8 cellular contexts compared by ENCODE assay signal in the genomic region with DNA sequence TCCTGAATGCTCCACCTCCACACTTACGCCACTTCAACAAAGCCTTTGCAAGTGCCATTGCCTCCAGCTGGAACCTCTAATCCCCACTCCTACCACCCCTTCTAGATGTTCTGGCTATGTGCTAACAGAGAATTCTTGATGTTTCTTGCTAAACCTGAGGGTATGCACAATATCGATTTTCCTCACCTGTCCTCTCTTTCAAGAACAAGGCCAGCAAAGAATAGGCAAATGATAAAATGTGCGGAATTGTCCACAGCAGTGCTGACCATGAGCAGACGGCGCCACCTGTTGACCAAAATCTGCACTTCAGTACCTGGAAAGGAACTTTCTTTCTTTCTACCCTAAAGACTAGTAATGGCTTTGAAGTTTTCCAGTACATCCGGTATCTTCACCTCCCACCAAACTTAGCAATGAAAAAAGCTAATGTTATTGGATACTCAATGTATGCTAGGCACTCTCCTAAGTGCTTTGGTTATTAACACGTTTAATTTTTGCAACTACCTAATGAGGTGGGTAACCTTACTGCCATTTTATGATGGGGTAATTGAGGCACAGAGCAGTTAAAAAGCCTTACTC. TPM values are rescaled to one million over a fixed set of nuclear protein-coding genes. Genes with fewer than 3 reads are reported as not detected.
DNase-seq lines count a peak whose midpoint lies in the region; ATAC-seq, FAIRE-seq and TF ChIP-seq lines count a peak whose summit lies in the region.

No MANE protein-coding gene starts in this region.

- TF ChIP-seq POLR2A in H1 (IDR thresholded peaks at IDR 0.05; ENCODE audit: control extremely low read depth in 1 of 2, low read depth in 2 of 2, low read length in 2 of 2) = no peak

- H3K18ac ChIP-seq in H1 (ENCODE audit: extremely low read depth, low read length) = no peak overlapping the region

- H3K9me3 ChIP-seq in H1 (ENCODE audit: insufficient read depth in 2 of 2, low read depth in 1 of 2, low read length in 1 of 2) = no peaks in the 10 kb centered on the region
- no peaks in the 10 kb centered on the region for H3K9me3 ChIP-seq in mucosa of descending colon

- H2BK120ac ChIP-seq in H1 (replicated peaks; ENCODE audit: low read depth, low read length) = no peak overlapping the region

- H2AFZ ChIP-seq in H1 (ENCODE audit: low read length) = no peak overlapping the region

- no peaks in the 10 kb centered on the region for H3K9me3 Mint-ChIP-seq in activated CD8-positive, alpha-beta T cell treated with anti-CD3 and anti-CD28 coated beads for 36 hours

- no peaks in the 10 kb centered on the region for H3K27me3 ChIP-seq in H1 (replicated peaks in 1 of 4; ENCODE audit: control insufficient read depth in 3 of 4, extremely low read depth in 1 of 4, insufficient read depth in 3 of 4, low read length in 3 of 4)

- H2BK20ac ChIP-seq in H1 (ENCODE audit: low read length) = no peak overlapping the region

- H3K27ac ChIP-seq in H1 (ENCODE audit: low read depth, low read length) = no peak overlapping the region

- POLR2A ChIA-PET in activated CD8-positive, alpha-beta T cell treated with anti-CD3 and anti-CD28 coated beads for 36 hours (lab: Charles Lee) = interaction anchor here (0.6 to 6.7 kb wide), 8 partner anchors 9 to 102 kb away, joined by 3 to 57 read pairs (median 4); partner anchors contain the start of genes SLC43A1 and SMTNL1
- POLR2A ChIA-PET in H1 (lab: Charles Lee; ENCODE audit: partially characterized antibody) = interaction anchor here (0.8 to 10.5 kb wide), 21 partner anchors 9 to 121 kb away, joined by 3 to 110 read pairs (median 5); partner anchors contain the start of genes RTN4RL2, SLC43A1, SMTNL1 and UBE2L6

- FAIRE-seq in A204.1 (lab: Jason Lieb, UNC) = peak; percentile 63
- FAIRE-seq in H1 (lab: Jason Lieb, UNC) = peak; percentile 78

- DNase-seq in NCI-H526 treated with DMSO at 0.1 percent for 48 hours (lab: John Stamatoyannopoulos, UW) (peak; percentile 66), H1 (ENCODE audit: low read depth in 1 of 2, low spot score in 2 of 2) (peak in 1 of 2 experiments; percentile 93), mucosa of descending colon (peak in 2 of 3 donors; percentile 76 to 93)
- DNase-seq in activated CD8-positive, alpha-beta T cell treated with anti-CD3 and anti-CD28 coated beads for 36 hours = peak; percentile 87
- DNase-seq in stimulated activated CD8-positive, alpha-beta memory T cell treated with anti-CD3 and anti-CD28 coated beads, Interleukin-7, amount 100 ng/mL, for 4 hours (ENCODE audit: low read depth in 2 of 2) = peak; percentile 51 to 56

- H3K36me3 ChIP-seq in H1 (ENCODE audit: control insufficient read depth in 2 of 4, insufficient read depth in 4 of 4, low read length in 3 of 4) = peaks cover 2 to 11% (median 6%) of the 10 kb centered on the region in 4 experiments; a peak in 5 of 8 replicates
- no peaks in the 10 kb centered on the region for H3K36me3 ChIP-seq in mucosa of descending colon (ENCODE audit: low read depth)

- H2BK12ac ChIP-seq in H1 (ENCODE audit: low read depth, low read length) = peak overlapping the region; percentile 50; the same call in 1 of the 2 replicates

- H2BK15ac ChIP-seq in H1 (ENCODE audit: low read length) = no peak overlapping the region

- H3K56ac ChIP-seq in H1 (replicated peaks; ENCODE audit: insufficient read length, low read depth, low read length) = no peak overlapping the region

- H3K4me1 Mint-ChIP-seq in activated CD8-positive, alpha-beta T cell treated with anti-CD3 and anti-CD28 coated beads for 36 hours (ENCODE audit: low read depth) = peaks cover 35% of the 10 kb centered on the region

- H3K23ac ChIP-seq in H1 (ENCODE audit: insufficient read length) = no peak overlapping the region

- H3K79me2 ChIP-seq in H1 (ENCODE audit: control insufficient read depth in 1 of 2, insufficient read depth in 2 of 2, low read length in 2 of 2) = peaks cover 0 to 21% of the 10 kb centered on the region in 2 experiments; a peak in 2 of 4 replicates

- intact Hi-C loops in activated CD8-positive, alpha-beta T cell treated with anti-CD3 and anti-CD28 coated beads for 36 hours (cut with micrococcal nuclease) = loop anchor here (1.0 to 2.0 kb wide), 2 partner anchors 34 to 70 kb away; no protein-coding TSS in a partner anchor
- intact Hi-C loops in mucosa of descending colon (cut with DNase I, micrococcal nuclease) = loop anchor here (5.0 kb wide), 2 partner anchors 35 to 70 kb away; no protein-coding TSS in a partner anchor

- H3K14ac ChIP-seq in H1 (ENCODE audit: insufficient read length) = no peak overlapping the region

- H4K91ac ChIP-seq in H1 (replicated peaks; ENCODE audit: insufficient read length, low read length) = no peak overlapping the region

- H3K4me1 ChIP-seq in H1 (replicated peaks in 1 of 4; ENCODE audit: control insufficient read depth in 3 of 4, insufficient read depth in 4 of 4, low read length in 3 of 4) (peaks cover under 1 to 7% (median 5%) of the 10 kb centered on the region in 4 experiments; a peak in 5 of 7 replicates), mucosa of descending colon (ENCODE audit: low read depth) (peaks cover 13% of the 10 kb centered on the region)

- H3K4ac ChIP-seq in H1 (replicated peaks; ENCODE audit: insufficient read length, low read depth, low read length) = no peak overlapping the region

- H3K4me3 Mint-ChIP-seq in activated CD8-positive, alpha-beta T cell treated with anti-CD3 and anti-CD28 coated beads for 36 hours = no peak overlapping the region

- H3K9ac ChIP-seq in H1 (replicated peaks in 1 of 4; ENCODE audit: extremely low read depth in 1 of 4, low read depth in 3 of 4, low read length in 3 of 4) = no peak overlapping the region

- 30% methylated on average over 7 of the region's 7 CpGs; no CpG with 5 or more reads in 1 of the 2 experiments for WGBS in H1 (ENCODE audit: extremely low coverage in 1 of 2, insufficient coverage in 1 of 2, insufficient read length in 1 of 2, insufficient replicate concordance in 2 of 2, low coverage in 1 of 2, low lambda C conversion rate in 2 of 2, missing lambda C conversion rate in 1 of 2), 2 experiments

- H3K79me1 ChIP-seq in H1 (ENCODE audit: low read depth, low read length) = peaks cover 7% of the 10 kb centered on the region; the same call in 1 of the 2 replicates

- TF ChIP-seq CTCF in GM12874 (IDR thresholded peaks at IDR 0.05; ENCODE audit: insufficient read depth, low read depth, low read length) (peak; percentile 80), H1 (IDR thresholded peaks at IDR 0.05; ENCODE audit: control extremely low read depth in 1 of 3, insufficient read depth in 1 of 3, low read depth in 1 of 3, low read length in 3 of 3) (peak; percentile 82 to 96 (median 94)), mucosa of descending colon (IDR thresholded peaks at IDR 0.05) (peak; percentile 83)
- peak; percentile 98 for TF ChIP-seq CTCF in activated CD8-positive, alpha-beta T cell treated with anti-CD3 and anti-CD28 coated beads for 36 hours (IDR thresholded peaks at IDR 0.05)

- H3K23me2 ChIP-seq in H1 (ENCODE audit: low read depth, low read length) = peaks cover 11% of the 10 kb centered on the region

- no peak overlapping the region for H3K4me3 ChIP-seq in H1 (ENCODE audit: extremely low read depth in 1 of 4, insufficient read depth in 2 of 4, low read depth in 3 of 4, low read length in 4 of 4)
- H3K4me3 ChIP-seq in mucosa of descending colon = no peak overlapping the region

- no peak overlapping the region for H2AK5ac ChIP-seq in H1 (ENCODE audit: low read depth, low read length)

- H3K4me2 ChIP-seq in H1 (ENCODE audit: insufficient read depth in 1 of 2, low read depth in 2 of 2, low read length in 2 of 2) = no peak overlapping the region

- ATAC-seq in activated CD8-positive, alpha-beta T cell treated with anti-CD3 and anti-CD28 coated beads for 36 hours = no peak
- ATAC-seq in mucosa of descending colon = peak; percentile 24
- no peak for ATAC-seq in HG03378 (IDR thresholded peaks at IDR 0.05; ENCODE audit: unreplicated experiment)

- no peak overlapping the region for H4K8ac ChIP-seq in H1 (ENCODE audit: extremely low read depth, insufficient read depth, low read length)

- peaks cover 35% of the 10 kb centered on the region for H3K36me3 Mint-ChIP-seq in activated CD8-positive, alpha-beta T cell treated with anti-CD3 and anti-CD28 coated beads for 36 hours (ENCODE audit: low read depth)

- TF ChIP-seq RAD21 in H1 (IDR thresholded peaks at IDR 0.05 in 1 of 2, conservative IDR thresholded peaks at IDR 0.05 in 1 of 2; ENCODE audit: low read depth in 2 of 2, low read length in 2 of 2) = peak; percentile 96 to 97

- H3K27me3 Mint-ChIP-seq in activated CD8-positive, alpha-beta T cell treated with anti-CD3 and anti-CD28 coated beads for 36 hours = no peaks in the 10 kb centered on the region

- no peak overlapping the region for H4K5ac ChIP-seq in H1 (ENCODE audit: insufficient read length, low read depth, low read length)

- peak overlapping the region; percentile 55 for H3K27ac Mint-ChIP-seq in activated CD8-positive, alpha-beta T cell treated with anti-CD3 and anti-CD28 coated beads for 36 hours

- no peak for TF ChIP-seq EP300 in H1 (IDR thresholded peaks at IDR 0.05; ENCODE audit: borderline replicate concordance in 1 of 2, low read depth in 2 of 2, low read length in 2 of 2)

- H4K20me1 ChIP-seq in H1 (replicated peaks in 1 of 2; ENCODE audit: control insufficient read depth in 1 of 2, insufficient read depth in 2 of 2, low read length in 2 of 2) = peaks cover 0 to 4% of the 10 kb centered on the region in 2 experiments

- CTCF ChIA-PET in activated CD8-positive, alpha-beta T cell treated with anti-CD3 and anti-CD28 coated beads for 36 hours (lab: Charles Lee) = interaction anchor here (0.7 to 14.5 kb wide), 61 partner anchors 10 to 274 kb away, joined by 3 to 425 read pairs (median 5); partner anchors contain the start of genes RTN4RL2, SELENOH, SLC43A1 and SLC43A3
- CTCF ChIA-PET in H1 (lab: Charles Lee; ENCODE audit: partially characterized antibody) = interaction anchor here (0.6 to 25.4 kb wide), 58 partner anchors 9 to 265 kb away, joined by 3 to 1146 read pairs (median 4); partner anchors contain the start of genes BTBD18, RTN4RL2, SLC43A1 and SMTNL1

- H2BK5ac ChIP-seq in H1 (ENCODE audit: low read depth, low read length) = no peak overlapping the region

RNA-seq across cellular contexts. Expression of gene TIMM10, which starts 3.4 kb away (rescaled TPM):
- 10 to 100 TPM; 75.2 to 84.2 TPM for total RNA-seq in activated CD8-positive, alpha-beta T cell treated with anti-CD3 and anti-CD28 coated beads for 36 hours
- 109 and 117 TPM in 2 replicates for total RNA-seq in H1 (2021; fragmentation: NEBNext Ultra II Directional; extraction: Animal tissue kit (Norgen Biotek cat#: 25700))
- 208 and 227 TPM in 2 replicates for polyA plus RNA-seq in H1 (2011; rRNA removed)
- 230 TPM for polyA plus RNA-seq in H1 (2011; cell fraction: cytosol; rRNA removed)
- 119 TPM for polyA plus RNA-seq in H1 (2011; cell fraction: nucleus; rRNA removed)
- polyA plus RNA-seq in H1 (2012, experiment 1 of 2) = 158 to 185 TPM (median 175 TPM) in 4 replicates
- 187 TPM for polyA plus RNA-seq in H1 (2012, experiment 2 of 2)
- polyA plus RNA-seq in H1 (2013, experiment 1 of 2) = 152 TPM
- polyA plus RNA-seq in H1 (2013, experiment 2 of 2) = 158 TPM
- polyA minus RNA-seq in H1 (2011; rRNA and poly(A)+ RNA removed) = 71.3 and 73.7 TPM in 2 replicates
- polyA minus RNA-seq in H1 (2011; cell fraction: cytosol; rRNA and poly(A)+ RNA removed) = 25.8 TPM
- 40.7 TPM for polyA minus RNA-seq in H1 (2011; cell fraction: nucleus; rRNA and poly(A)+ RNA removed)
- 10 to 100 TPM; 25.5 to 50.1 (median 49.9) TPM for total RNA-seq in mucosa of descending colon

RNA-seq across cellular contexts. Expression of gene SMTNL1, which starts 10.3 kb away (rescaled TPM):
- not detected for total RNA-seq in activated CD8-positive, alpha-beta T cell treated with anti-CD3 and anti-CD28 coated beads for 36 hours
- not detected in 2 replicates for total RNA-seq in H1 (2021; fragmentation: NEBNext Ultra II Directional; extraction: Animal tissue kit (Norgen Biotek cat#: 25700))
- polyA plus RNA-seq in H1 (2011; rRNA removed) = 0.13 and 0.18 TPM in 2 replicates
- polyA plus RNA-seq in H1 (2011; cell fraction: cytosol; rRNA removed) = 0.22 TPM
- 0.23 TPM for polyA plus RNA-seq in H1 (2011; cell fraction: nucleus; rRNA removed)
- polyA plus RNA-seq in H1 (2012, experiment 1 of 2) = 0.31 to 0.55 TPM (median 0.44 TPM) in 4 replicates
- 0.26 TPM for polyA plus RNA-seq in H1 (2012, experiment 2 of 2)
- polyA plus RNA-seq in H1 (2013, experiment 1 of 2) = 0.24 TPM
- 0.11 TPM for polyA plus RNA-seq in H1 (2013, experiment 2 of 2)
- not detected in 2 replicates for polyA minus RNA-seq in H1 (2011; rRNA and poly(A)+ RNA removed)
- polyA minus RNA-seq in H1 (2011; cell fraction: cytosol; rRNA and poly(A)+ RNA removed) = not detected
- not detected for polyA minus RNA-seq in H1 (2011; cell fraction: nucleus; rRNA and poly(A)+ RNA removed)
- total RNA-seq in mucosa of descending colon = not detected

RNA-seq across cellular contexts. Expression of gene SLC43A1, which starts 11.6 kb away (rescaled TPM):
- total RNA-seq in activated CD8-positive, alpha-beta T cell treated with anti-CD3 and anti-CD28 coated beads for 36 hours = 10 to 100 TPM; 32.1 to 34.0 TPM
- 30.1 and 34.5 TPM in 2 replicates for total RNA-seq in H1 (2021; fragmentation: NEBNext Ultra II Directional; extraction: Animal tissue kit (Norgen Biotek cat#: 25700))
- polyA plus RNA-seq in H1 (2011; rRNA removed) = 58.0 and 79.5 TPM in 2 replicates
- polyA plus RNA-seq in H1 (2011; cell fraction: cytosol; rRNA removed) = 51.3 TPM
- 92.4 TPM for polyA plus RNA-seq in H1 (2011; cell fraction: nucleus; rRNA removed)
- polyA plus RNA-seq in H1 (2012, experiment 1 of 2) = 27.7 to 39.6 TPM (median 34.4 TPM) in 4 replicates
- polyA plus RNA-seq in H1 (2012, experiment 2 of 2) = 34.6 TPM
- polyA plus RNA-seq in H1 (2013, experiment 1 of 2) = 25.5 TPM
- polyA plus RNA-seq in H1 (2013, experiment 2 of 2) = 27.2 TPM
- 54.4 and 66.2 TPM in 2 replicates for polyA minus RNA-seq in H1 (2011; rRNA and poly(A)+ RNA removed)
- 27.5 TPM for polyA minus RNA-seq in H1 (2011; cell fraction: cytosol; rRNA and poly(A)+ RNA removed)
- polyA minus RNA-seq in H1 (2011; cell fraction: nucleus; rRNA and poly(A)+ RNA removed) = 36.7 TPM
- total RNA-seq in mucosa of descending colon = 10 to 100 TPM in 1 of 3 donors, 1 to 10 TPM in 2; 8.3 to 22.6 (median 9.9) TPM

RNA-seq across cellular contexts. Expression of gene UBE2L6, which starts 40.3 kb away (rescaled TPM):
- 100 to 1,000 TPM; 148 to 159 TPM for total RNA-seq in activated CD8-positive, alpha-beta T cell treated with anti-CD3 and anti-CD28 coated beads for 36 hours
- total RNA-seq in H1 (2021; fragmentation: NEBNext Ultra II Directional; extraction: Animal tissue kit (Norgen Biotek cat#: 25700)) = 67.8 and 68.1 TPM in 2 replicates
- 89.2 and 94.8 TPM in 2 replicates for polyA plus RNA-seq in H1 (2011; rRNA removed)
- polyA plus RNA-seq in H1 (2011; cell fraction: cytosol; rRNA removed) = 92.7 TPM
- 76.4 TPM for polyA plus RNA-seq in H1 (2011; cell fraction: nucleus; rRNA removed)
- 85.5 to 104 TPM (median 94.8 TPM) in 4 replicates for polyA plus RNA-seq in H1 (2012, experiment 1 of 2)
- 94.0 TPM for polyA plus RNA-seq in H1 (2012, experiment 2 of 2)
- polyA plus RNA-seq in H1 (2013, experiment 1 of 2) = 54.7 TPM
- polyA plus RNA-seq in H1 (2013, experiment 2 of 2) = 57.9 TPM
- 95.5 and 96.0 TPM in 2 replicates for polyA minus RNA-seq in H1 (2011; rRNA and poly(A)+ RNA removed)
- 37.5 TPM for polyA minus RNA-seq in H1 (2011; cell fraction: cytosol; rRNA and poly(A)+ RNA removed)
- 32.1 TPM for polyA minus RNA-seq in H1 (2011; cell fraction: nucleus; rRNA and poly(A)+ RNA removed)
- total RNA-seq in mucosa of descending colon = 10 to 100 TPM; 26.1 to 57.3 (median 53.9) TPM
